ENCODE assay signal across 1 cellular context in the genomic region with DNA sequence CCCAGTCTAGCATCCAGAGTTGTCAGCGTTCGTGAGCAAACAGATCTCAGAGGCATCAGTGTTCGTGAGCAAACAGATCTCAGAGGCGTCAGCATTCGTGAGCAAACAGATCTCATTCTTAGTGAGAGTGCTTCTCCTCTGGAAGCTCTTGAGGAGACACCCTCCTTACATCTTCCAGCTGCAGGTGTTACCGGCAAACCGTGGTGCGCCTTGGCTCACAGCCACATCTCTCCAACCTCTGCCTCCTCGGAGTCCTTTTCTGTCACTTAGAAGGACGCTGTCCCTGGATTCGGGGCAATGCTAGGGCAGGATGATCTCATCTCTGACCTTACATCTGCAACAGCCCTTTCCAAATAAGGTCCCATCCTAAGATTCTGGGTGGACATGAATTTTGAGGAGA.
TF ChIP-seq lines count a peak whose summit lies in the region.

No MANE protein-coding gene starts in this region.

TF ChIP-seq in HepG2, 621 proteins besides CTCF, POLR2A, EP300 and RAD21:
- TF ChIP-seq ZNF546 (CRISPR knock-in tag; conservative IDR thresholded peaks at IDR 0.05) (no peak), SYNCRIP (IDR thresholded peaks at IDR 0.05; ENCODE audit: insufficient read depth, low read depth, low read length) (no peak), SNRNP70 (IDR thresholded peaks at IDR 0.05; ENCODE audit: low read depth, low read length) (no peak), HNRNPH1 (optimal IDR thresholded peaks at IDR 0.05; ENCODE audit: low read depth, low read length) (no peak), ZNF263 (CRISPR knock-in tag; IDR thresholded peaks at IDR 0.05) (no peak), ZNF296 (CRISPR knock-in tag; conservative IDR thresholded peaks at IDR 0.05) (no peak)
- TF ChIP-seq, protein P1, sequence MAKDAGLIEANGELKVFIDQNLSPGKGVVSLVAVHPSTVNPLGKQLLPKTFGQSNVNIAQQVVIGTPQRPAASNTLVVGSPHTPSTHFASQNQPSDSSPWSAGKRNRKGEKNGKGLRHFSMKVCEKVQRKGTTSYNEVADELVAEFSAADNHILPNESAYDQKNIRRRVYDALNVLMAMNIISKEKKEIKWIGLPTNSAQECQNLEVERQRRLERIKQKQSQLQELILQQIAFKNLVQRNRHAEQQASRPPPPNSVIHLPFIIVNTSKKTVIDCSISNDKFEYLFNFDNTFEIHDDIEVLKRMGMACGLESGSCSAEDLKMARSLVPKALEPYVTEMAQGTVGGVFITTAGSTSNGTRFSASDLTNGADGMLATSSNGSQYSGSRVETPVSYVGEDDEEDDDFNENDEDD (CRISPR knock-in tag; IDR thresholded peaks at IDR 0.05; ENCODE audit: borderline replicate concordance), result no peak
TF ChIP-seq in HepG2: peak in this region for 0.
